1 cellular context compared by ENCODE assay signal in genomic region chr16:14302031-14302398, GRCh38.
TF ChIP-seq lines count a peak whose summit lies in the region.

No MANE protein-coding gene starts in this region.

TF ChIP-seq in WTC11, 78 proteins besides CTCF, POLR2A, EP300 and RAD21 (continued from another document):
- TF ChIP-seq ZSCAN18 (CRISPR knock-in tag; IDR thresholded peaks at IDR 0.05), result no peak
